In the genomic region with DNA sequence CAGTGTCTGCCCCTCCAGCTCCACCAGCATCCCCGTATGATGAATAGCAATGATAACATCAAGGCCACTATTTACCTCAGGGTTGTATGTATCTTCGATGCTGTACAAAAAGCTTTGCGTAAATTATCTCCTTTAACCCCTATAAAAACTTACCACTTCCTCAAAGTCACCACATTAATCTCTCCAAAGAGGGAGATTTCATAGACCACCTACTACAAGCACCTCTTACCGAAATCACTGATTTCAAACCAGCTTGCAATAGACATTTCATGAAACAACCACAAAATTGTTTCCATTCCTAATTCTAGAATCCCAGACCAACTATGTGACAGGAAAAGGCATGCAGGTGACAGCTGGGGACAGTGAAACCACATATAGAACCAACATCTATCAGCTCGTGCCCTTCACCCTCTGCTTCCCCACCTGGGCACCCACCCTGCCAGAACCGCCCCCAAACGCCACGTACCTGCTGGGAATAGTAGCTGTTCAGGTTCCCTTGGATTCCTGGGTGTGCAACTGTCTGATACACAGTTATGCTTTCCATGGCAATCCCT, we compare ENCODE assay signal across 22 cellular contexts. TPM values are rescaled to one million over a fixed set of nuclear protein-coding genes. Genes with fewer than 3 reads are reported as not detected.
DNase-seq lines count a peak whose midpoint lies in the region; ATAC-seq and TF ChIP-seq lines count a peak whose summit lies in the region.
"Had no signal": no experiment of that assay in that cellular context is flagged by ENCODE, and none has a peak within 500 bp of the region (broad histone marks: within the 10 kb centered on the region; RNA-seq: fewer than 3 reads in every experiment).

No MANE protein-coding gene starts in this region.

- intact Hi-C loops in dorsolateral prefrontal cortex (cut with DNase I): loop anchor here in 1 of 2 donors (2.0 kb wide), 1 partner anchor 27 kb away; the partner anchor contains the start of genes BCCIP and UROS
- intact Hi-C loops in transverse colon (cut with DNase I; ENCODE audit: low total_unique reads): no loop called here

- DNase-seq in NB4 (ENCODE audit: low read depth): peak; percentile 35
- no peak for DNase-seq in dorsolateral prefrontal cortex
- peak; percentile 17 for DNase-seq in transverse colon
- DNase-seq in stimulated activated naive CD8-positive, alpha-beta T cell treated with anti-CD3 and anti-CD28 coated beads, Interleukin-15, Interleukin-2, amounts not matched to agents 100 U/mL and 50 U/mL, for 24 hours: no peak
- no peak for DNase-seq in activated naive CD4-positive, alpha-beta T cell (lab: John Stamatoyannopoulos, UW)
- DNase-seq: ACHN; AML-193; CD4-positive, CD25-positive, alpha-beta regulatory T cell; DMS153; KBM-7; MV-4-11; NCI-H1417; NCI-H187; NCI-H2107; NCI-H2227 treated with DMSO at 0.1 percent for 48 hours; NCI-H524 treated with DMSO at 0.1 percent for 48 hours; PC-9; SJCRH30 had no signal

- in situ Hi-C loops in transverse colon (cut with MboI; ENCODE audit: low pct_ligation_motif_present in 1 of 4, low pct_unique_long_range_greater_than_20kb in 1 of 4, low sequenced_read_pairs in 3 of 4): no loop called here

- no peak for TF ChIP-seq CTCF in NB4 (IDR thresholded peaks at IDR 0.05; ENCODE audit: low read depth, low read length)
- no peak for TF ChIP-seq CTCF in dorsolateral prefrontal cortex (IDR thresholded peaks at IDR 0.05 in 54 of 56, conservative IDR thresholded peaks at IDR 0.05 in 2 of 56; ENCODE audit: low read depth in 1 of 56, partially characterized antibody in 56 of 56)
- TF ChIP-seq CTCF in transverse colon (IDR thresholded peaks at IDR 0.05): no peak

- H3K27ac ChIP-seq in dorsolateral prefrontal cortex (peak overlapping the region; percentile 2 to 96 (median 85)), transverse colon (peak overlapping the region in 1 of 4 donors; percentile 12)
- H3K27ac ChIP-seq: PC-9, RWPE1, SJCRH30 had no signal

- no peaks in the 10 kb centered on the region for H3K4me1 ChIP-seq in transverse colon
- H3K4me1 ChIP-seq: SJCRH30 had no signal

- 82% methylated on average over 4 to 8 of the region's 8 CpGs for WGBS in transverse colon (ENCODE audit: low coverage in 1 of 2), 2 donors

- TF ChIP-seq POLR2A in NB4 (IDR thresholded peaks at IDR 0.05; ENCODE audit: extremely low read depth, insufficient read length) (no peak), transverse colon (IDR thresholded peaks at IDR 0.05) (no peak)

- H3K27me3 ChIP-seq in dorsolateral prefrontal cortex (no peaks in the 10 kb centered on the region), transverse colon (no peaks in the 10 kb centered on the region)
- H3K27me3 ChIP-seq: SJCRH30 had no signal

- TF ChIP-seq EP300 in transverse colon (IDR thresholded peaks at IDR 0.05; ENCODE audit: low read depth): no peak

- peaks cover 0 to 42% (median 8%) of the 10 kb centered on the region in 4 donors for H3K36me3 ChIP-seq in transverse colon
- H3K36me3 ChIP-seq: SJCRH30 had no signal

- H3K4me3 ChIP-seq in NB4 (ENCODE audit: low read depth, low read length) (no peak overlapping the region), dorsolateral prefrontal cortex (peak overlapping the region in 4 of 59 donors; percentile 24 to 42 (median 32)), transverse colon (no peak overlapping the region)
- H3K4me3 ChIP-seq: PC-9, SJCRH30 had no signal

- no peaks in the 10 kb centered on the region for H3K9me3 ChIP-seq in transverse colon
- H3K9me3 ChIP-seq: SJCRH30 had no signal

- peak; percentile 59 for ATAC-seq in GM21447 (IDR thresholded peaks at IDR 0.05; ENCODE audit: unreplicated experiment)
- ATAC-seq in stimulated activated naive CD8-positive, alpha-beta T cell treated with anti-CD3 and anti-CD28 coated beads, Interleukin-15, Interleukin-2, amounts not matched to agents 100 U/mL and 50 U/mL, for 24 hours: no peak
- no peak for ATAC-seq in GM21390 (IDR thresholded peaks at IDR 0.05; ENCODE audit: unreplicated experiment)

RNA-seq across cellular contexts. Expression of gene MMP21, which starts 20.1 kb away (rescaled TPM):
- total RNA-seq in dorsolateral prefrontal cortex (1 to 10 TPM in 1 of 120 experiments, under 1 TPM in 61, not detected in 58; 0.17 to 1.1 (median 0.39) TPM), transverse colon (under 1 TPM in 2 of 4 donors, not detected in 2; 0.16 to 1.00 TPM)
- total RNA-seq: H1, PC-9, SJCRH30 had no signal

RNA-seq across cellular contexts. Expression of gene UROS, which starts 27.3 kb away (rescaled TPM):
- 100 to 1,000 TPM in 17 of 120 experiments, 10 to 100 TPM in 103; 47.8 to 122 (median 86.3) TPM for total RNA-seq in dorsolateral prefrontal cortex
- 10 to 100 TPM; 24.6 to 39.3 (median 32.4) TPM for total RNA-seq in transverse colon

RNA-seq across cellular contexts. Expression of gene BCCIP, which starts 27.6 kb away (rescaled TPM):
- total RNA-seq in dorsolateral prefrontal cortex: 10 to 100 TPM; 23.8 to 46.6 (median 33.8) TPM
- total RNA-seq in transverse colon: 10 to 100 TPM in 2 of 4 donors, 1 to 10 TPM in 2; 4.1 to 34.8 (median 15.0) TPM

Comparison
In these comparisons a context has a peak if more than half of its experiments do, and no peak if none do; other contexts are left out.
1. DNase-seq: peak in NB4 (single experiment) and transverse colon (single experiment); none in dorsolateral prefrontal cortex (0 of 10), stimulated activated naive CD8-positive, alpha-beta T cell treated with anti-CD3 and anti-CD28 coated beads, Interleukin-15, Interleukin-2, amounts not matched to agents 100 U/mL and 50 U/mL, for 24 hours (single experiment) and activated naive CD4-positive, alpha-beta T cell (0 of 4).